ENCODE assay signal across 22 cellular contexts in the genomic region with DNA sequence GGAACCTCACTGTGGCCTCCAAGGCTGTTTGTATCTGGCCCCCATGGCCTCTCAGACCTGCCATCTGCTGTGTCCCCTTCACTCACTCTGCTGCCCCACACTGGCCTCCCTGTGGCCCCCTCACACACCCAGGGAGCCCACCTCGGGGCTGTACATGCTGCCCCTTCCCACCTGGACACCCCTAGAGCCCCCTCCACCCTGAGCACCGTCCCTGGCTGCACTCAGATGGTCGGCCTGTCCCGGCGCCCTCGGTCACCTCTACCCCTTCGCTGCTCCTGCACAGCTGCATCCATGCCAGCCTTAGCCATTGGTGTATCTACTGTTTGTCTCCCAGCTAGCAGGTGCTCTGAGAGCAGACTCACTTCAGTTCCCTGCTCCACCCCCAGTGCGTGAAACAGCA.
"Had no signal": no experiment of that assay in that cellular context is flagged by ENCODE, and none has a peak within 500 bp of the region (broad histone marks: within the 10 kb centered on the region; RNA-seq: fewer than 3 reads in every experiment).

No MANE protein-coding gene starts in this region.

- ATAC-seq: activated CD8-positive, alpha-beta T cell treated with anti-CD3 and anti-CD28 coated beads, Interleukin-2, amount 10 ng/mL, durations not matched to agents 7 days and 5 days; body of pancreas; gastroesophageal sphincter had no signal

- H3K4me1 ChIP-seq: adrenal gland, body of pancreas, colonic mucosa, esophagus squamous epithelium, gastroesophageal sphincter had no signal

- DNase-seq: activated CD4-positive, alpha-beta memory T cell treated with anti-CD3 and anti-CD28 coated beads for 36 hours; activated CD4-positive, alpha-beta T cell treated with anti-CD3 and anti-CD28 coated beads, Interleukin-2, amount 10 ng/mL, durations not matched to agents 24 days and 14 days; activated CD4-positive, CD25-positive, alpha-beta regulatory T cell; activated CD4-positive, CD25-positive, alpha-beta regulatory T cell treated with anti-CD3 and anti-CD28 coated beads, Interleukin-2, amount 50 U/mL, for 72 hours; activated CD8-positive, alpha-beta memory T cell treated with anti-CD3 and anti-CD28 coated beads, Interleukin-2, amount 50 U/mL, for 48 hours; activated CD8-positive, alpha-beta T cell treated with anti-CD3 and anti-CD28 coated beads, Interleukin-2, amount 10 ng/mL, durations not matched to agents 7 days and 5 days; activated gamma-delta T cell; activated naive CD4-positive, alpha-beta T cell; activated naive CD4-positive, alpha-beta T cell treated with anti-CD3 and anti-CD28 coated beads, Interleukin-2, amount 10 ng/mL, durations not matched to agents 7 days and 5 days; activated T-cell treated with anti-CD3 and anti-CD28 coated beads for 4 hours; activated T-cell treated with anti-CD3 and anti-CD28 coated beads, Interleukin-2, amount 50 U/mL, for 24 hours; activated T-cell treated with anti-CD3 and anti-CD28 coated beads, Interleukin-2, amount 50 U/mL, for 72 hours; adrenal gland; aorta; body of pancreas; caudate nucleus; colonic mucosa; effector CD8-positive, alpha-beta T cell; esophagus squamous epithelium; foreskin melanocyte had no signal

- H3K4me3 ChIP-seq: adrenal gland, body of pancreas, colonic mucosa, esophagus squamous epithelium, gastroesophageal sphincter had no signal

- H3K9me3 ChIP-seq: adrenal gland, colonic mucosa had no signal

- H3K27ac ChIP-seq: body of pancreas, colonic mucosa, epithelial cell of prostate, esophagus squamous epithelium, gastroesophageal sphincter had no signal

- H3K36me3 ChIP-seq: adrenal gland, colonic mucosa, esophagus squamous epithelium, gastroesophageal sphincter had no signal

- H3K27me3 ChIP-seq: adrenal gland, body of pancreas, colonic mucosa, esophagus squamous epithelium had no signal
